In genomic region chr2:107728586-107728985, GRCh38 we compare ENCODE assay signal across 22 cellular contexts.
"Had no signal": no experiment of that assay in that cellular context is flagged by ENCODE, and none has a peak within 500 bp of the region (broad histone marks: within the 10 kb centered on the region; RNA-seq: fewer than 3 reads in every experiment).

No MANE protein-coding gene starts in this region.

- H3K27ac ChIP-seq: body of pancreas, colonic mucosa, neutrophil, parathyroid adenoma, sigmoid colon, upper lobe of right lung had no signal

- H3K36me3 ChIP-seq: colonic mucosa, neutrophil, sigmoid colon, upper lobe of right lung had no signal

- H3K4me3 ChIP-seq: body of pancreas, colonic mucosa, sigmoid colon, upper lobe of right lung had no signal

- H2AFZ ChIP-seq: parathyroid adenoma had no signal

- ATAC-seq: activated CD8-positive, alpha-beta memory T cell treated with anti-CD3 and anti-CD28 coated beads, Interleukin-2, amount 10 ng/mL, durations not matched to agents 7 days and 5 days; activated T-helper 17 cell treated with anti-CD3 and anti-CD28 coated beads, Interleukin-2, amount 50 U/mL, for 72 hours; body of pancreas; naive thymus-derived CD8-positive, alpha-beta T cell; stimulated activated naive B cell treated with anti-CD40 and anti-IgM and Interleukin-4, amounts not matched to agents 10 μg/mL and 1 μg/mL and 100 μg/mL, for 72 hours; upper lobe of right lung had no signal

- H3K4me3 Mint-ChIP-seq: activated CD4-positive, alpha-beta memory T cell treated with anti-CD3 and anti-CD28 coated beads, Interleukin-2, amount 10 ng/mL, durations not matched to agents 7 days and 5 days; activated CD8-positive, alpha-beta memory T cell treated with anti-CD3 and anti-CD28 coated beads, Interleukin-2, amount 10 ng/mL, durations not matched to agents 7 days and 5 days; activated naive CD8-positive, alpha-beta T cell treated with anti-CD3 and anti-CD28 coated beads, Interleukin-2, amount 10 ng/mL, durations not matched to agents 7 days and 5 days; activated T-helper 17 cell treated with anti-CD3 and anti-CD28 coated beads, Interleukin-2, amount 50 U/mL, for 72 hours; endodermal cell; naive thymus-derived CD8-positive, alpha-beta T cell; stimulated activated naive B cell treated with anti-CD40 and anti-IgM and Interleukin-4, amounts not matched to agents 10 μg/mL and 1 μg/mL and 100 μg/mL, for 72 hours; T-helper 2 cell treated with Interferon-gamma antibody and Interleukin-4, amounts not matched to agents 5 μg/mL and 100 μg/mL, for 36 hours had no signal

- H3K27me3 ChIP-seq: body of pancreas, colonic mucosa, neutrophil, sigmoid colon, upper lobe of right lung had no signal

- H3K9me3 ChIP-seq: colonic mucosa, neutrophil, sigmoid colon, upper lobe of right lung had no signal

- H3K36me3 Mint-ChIP-seq: activated CD8-positive, alpha-beta memory T cell treated with anti-CD3 and anti-CD28 coated beads, Interleukin-2, amount 10 ng/mL, durations not matched to agents 7 days and 5 days; activated naive CD8-positive, alpha-beta T cell treated with anti-CD3 and anti-CD28 coated beads, Interleukin-2, amount 10 ng/mL, durations not matched to agents 7 days and 5 days; naive thymus-derived CD8-positive, alpha-beta T cell had no signal

- H3K79me2 ChIP-seq: parathyroid adenoma had no signal

- H3K9me3 Mint-ChIP-seq: activated CD4-positive, alpha-beta memory T cell treated with anti-CD3 and anti-CD28 coated beads, Interleukin-2, amount 10 ng/mL, durations not matched to agents 7 days and 5 days; endodermal cell; T-helper 2 cell treated with Interferon-gamma antibody and Interleukin-4, amounts not matched to agents 5 μg/mL and 100 μg/mL, for 36 hours had no signal

- H3K27me3 Mint-ChIP-seq: activated CD4-positive, alpha-beta memory T cell treated with anti-CD3 and anti-CD28 coated beads, Interleukin-2, amount 10 ng/mL, durations not matched to agents 7 days and 5 days; activated CD8-positive, alpha-beta memory T cell treated with anti-CD3 and anti-CD28 coated beads, Interleukin-2, amount 10 ng/mL, durations not matched to agents 7 days and 5 days; activated naive CD8-positive, alpha-beta T cell treated with anti-CD3 and anti-CD28 coated beads, Interleukin-2, amount 10 ng/mL, durations not matched to agents 7 days and 5 days; activated T-helper 17 cell treated with anti-CD3 and anti-CD28 coated beads, Interleukin-2, amount 50 U/mL, for 72 hours; stimulated activated naive B cell treated with anti-CD40 and anti-IgM and Interleukin-4, amounts not matched to agents 10 μg/mL and 1 μg/mL and 100 μg/mL, for 72 hours had no signal

- H3K9ac ChIP-seq: parathyroid adenoma had no signal

- H3K4me1 ChIP-seq: body of pancreas, colonic mucosa, parathyroid adenoma, sigmoid colon, upper lobe of right lung had no signal

- H3K4me1 Mint-ChIP-seq: activated CD4-positive, alpha-beta memory T cell treated with anti-CD3 and anti-CD28 coated beads, Interleukin-2, amount 10 ng/mL, durations not matched to agents 7 days and 5 days; activated CD8-positive, alpha-beta memory T cell treated with anti-CD3 and anti-CD28 coated beads, Interleukin-2, amount 10 ng/mL, durations not matched to agents 7 days and 5 days; activated naive CD8-positive, alpha-beta T cell treated with anti-CD3 and anti-CD28 coated beads, Interleukin-2, amount 10 ng/mL, durations not matched to agents 7 days and 5 days; activated T-helper 17 cell treated with anti-CD3 and anti-CD28 coated beads, Interleukin-2, amount 50 U/mL, for 72 hours; endodermal cell; naive thymus-derived CD8-positive, alpha-beta T cell; stimulated activated naive B cell treated with anti-CD40 and anti-IgM and Interleukin-4, amounts not matched to agents 10 μg/mL and 1 μg/mL and 100 μg/mL, for 72 hours had no signal

- DNase-seq: activated CD4-positive, alpha-beta memory T cell treated with anti-CD3 and anti-CD28 coated beads, Interleukin-2, amount 10 ng/mL, durations not matched to agents 7 days and 5 days; activated CD4-positive, alpha-beta T cell treated with anti-CD3 and anti-CD28 coated beads for 48 hours; activated CD4-positive, CD25-positive, alpha-beta regulatory T cell; activated CD8-positive, alpha-beta memory T cell treated with anti-CD3 and anti-CD28 coated beads, Interleukin-2, amount 10 ng/mL, durations not matched to agents 7 days and 5 days; activated naive CD4-positive, alpha-beta T cell treated with Interleukin-2 at 50 U/mL for 16 hours; activated naive CD8-positive, alpha-beta T cell treated with anti-CD3 and anti-CD28 coated beads, Interleukin-2, amount 10 ng/mL, durations not matched to agents 7 days and 5 days; amygdala; body of pancreas; central memory CD4-positive, alpha-beta T cell; colonic mucosa; endodermal cell; foreskin melanocyte; head of caudate nucleus; kidney glomerular epithelial cell; naive thymus-derived CD8-positive, alpha-beta T cell; sigmoid colon; stimulated activated naive B cell treated with anti-CD40 and anti-IgM and Interleukin-4, amounts not matched to agents 10 μg/mL and 1 μg/mL and 100 μg/mL, for 72 hours; upper lobe of right lung had no signal

- H3K27ac Mint-ChIP-seq: activated CD4-positive, alpha-beta memory T cell treated with anti-CD3 and anti-CD28 coated beads, Interleukin-2, amount 10 ng/mL, durations not matched to agents 7 days and 5 days; activated CD8-positive, alpha-beta memory T cell treated with anti-CD3 and anti-CD28 coated beads, Interleukin-2, amount 10 ng/mL, durations not matched to agents 7 days and 5 days; activated naive CD8-positive, alpha-beta T cell treated with anti-CD3 and anti-CD28 coated beads, Interleukin-2, amount 10 ng/mL, durations not matched to agents 7 days and 5 days; activated T-helper 17 cell treated with anti-CD3 and anti-CD28 coated beads, Interleukin-2, amount 50 U/mL, for 72 hours; endodermal cell; naive thymus-derived CD8-positive, alpha-beta T cell; stimulated activated naive B cell treated with anti-CD40 and anti-IgM and Interleukin-4, amounts not matched to agents 10 μg/mL and 1 μg/mL and 100 μg/mL, for 72 hours; T-helper 2 cell treated with Interferon-gamma antibody and Interleukin-4, amounts not matched to agents 5 μg/mL and 100 μg/mL, for 36 hours had no signal
